Comparison of ENCODE assay signal across 28 cellular contexts in genomic region chr19:10135551-10136334, GRCh38. TPM values are rescaled to one million over a fixed set of nuclear protein-coding genes. Genes with fewer than 3 reads are reported as not detected.
DNase-seq lines count a peak whose midpoint lies in the region; ATAC-seq, FAIRE-seq and TF ChIP-seq lines count a peak whose summit lies in the region.
"Had no signal": no experiment of that assay in that cellular context is flagged by ENCODE, and none has a peak within 500 bp of the region (broad histone marks: within the 10 kb centered on the region; RNA-seq: fewer than 3 reads in every experiment).

No MANE protein-coding gene starts in this region.

- H3K27ac Mint-ChIP-seq in CD4-positive, CD25-positive, alpha-beta regulatory T cell = peak overlapping the region in 2 of 3 donors; percentile 26 to 60
- peak overlapping the region; percentile 95 for H3K27ac Mint-ChIP-seq in dendritic cell treated with granulocyte-macrophage colony-stimulating factor and Interleukin-4, amounts not matched to agents 40 ng/mL and 50 ng/mL, for 4 days
- H3K27ac Mint-ChIP-seq: activated CD4-positive, alpha-beta T cell treated with anti-CD3 and anti-CD28 coated beads for 36 hours; CD8-positive, alpha-beta T cell; nephron progenitor cell; stimulated activated naive CD8-positive, alpha-beta T cell treated with anti-CD3 and anti-CD28 coated beads, Interleukin-15, Interleukin-2, amounts not matched to agents 100 ng/mL and 50 ng/mL, for 24 hours had no signal

- no peak overlapping the region for H3K27ac ChIP-seq in CD4-positive, CD25-positive, alpha-beta regulatory T cell (ENCODE audit: insufficient read depth, low read length, poor library complexity, severe bottlenecking)
- H3K27ac ChIP-seq in lower lobe of right lung = peak overlapping the region; percentile 68
- H3K27ac ChIP-seq: GM23248, heart left ventricle, parathyroid adenoma, right lobe of liver, tibial nerve had no signal

- no peaks in the 10 kb centered on the region for H3K9me3 ChIP-seq in CD4-positive, CD25-positive, alpha-beta regulatory T cell (ENCODE audit: control insufficient read depth in 2 of 2, low read length in 2 of 2)
- H3K9me3 ChIP-seq in lower lobe of right lung = no peaks in the 10 kb centered on the region
- H3K9me3 ChIP-seq: heart left ventricle, right lobe of liver, tibial nerve had no signal

- H3K4me1 ChIP-seq in CD4-positive, CD25-positive, alpha-beta regulatory T cell (ENCODE audit: control insufficient read depth, insufficient read depth, low read length, poor library complexity, severe bottlenecking) = peaks cover 2% of the 10 kb centered on the region
- no peaks in the 10 kb centered on the region for H3K4me1 ChIP-seq in lower lobe of right lung
- H3K4me1 ChIP-seq: parathyroid adenoma, right lobe of liver, tibial nerve had no signal

- H3K4me3 ChIP-seq in CD4-positive, CD25-positive, alpha-beta regulatory T cell (ENCODE audit: low read depth, low read length) = no peak overlapping the region
- peak overlapping the region; percentile 46 for H3K4me3 ChIP-seq in lower lobe of right lung
- H3K4me3 ChIP-seq: GM23248, heart left ventricle, right lobe of liver, tibial nerve had no signal

- H3K36me3 ChIP-seq in CD4-positive, CD25-positive, alpha-beta regulatory T cell (ENCODE audit: control insufficient read depth, insufficient read depth, low read length) = peaks cover 80% of the 10 kb centered on the region
- H3K36me3 ChIP-seq in lower lobe of right lung = peaks cover 85% of the 10 kb centered on the region

- 0 out of 2 replicates have a peak, but pooled peaks have one; percentile 18 for TF ChIP-seq POLR2A in GM12892 (IDR thresholded peaks at IDR 0.05; ENCODE audit: low read depth, low read length)

- intact Hi-C loops in dendritic cell treated with granulocyte-macrophage colony-stimulating factor and Interleukin-4, amounts not matched to agents 40 ng/mL and 50 ng/mL, for 4 days (cut with micrococcal nuclease) = loop anchor here (2.0 kb wide), 1 partner anchor 15 kb away; no protein-coding TSS in a partner anchor
- intact Hi-C loops in lower lobe of right lung (cut with DNase I) (no loop called here), head of caudate nucleus (cut with DNase I) (no loop called here)

- no peak for ATAC-seq in CD4-positive, CD25-positive, alpha-beta regulatory T cell (ENCODE audit: low read depth in 2 of 2)
- peak; percentile 81 to 91 for ATAC-seq in lower lobe of right lung
- ATAC-seq in GM19463 (IDR thresholded peaks at IDR 0.05; ENCODE audit: unreplicated experiment) = no peak
- ATAC-seq in HG03025 (IDR thresholded peaks at IDR 0.05; ENCODE audit: low FRiP score, unreplicated experiment) = no peak
- ATAC-seq: activated CD4-positive, alpha-beta T cell treated with anti-CD3 and anti-CD28 coated beads for 36 hours; CD8-positive, alpha-beta T cell had no signal

- no peak for TF ChIP-seq CTCF in lower lobe of right lung (IDR thresholded peaks at IDR 0.05)

- no peaks in the 10 kb centered on the region for H3K27me3 Mint-ChIP-seq in CD4-positive, CD25-positive, alpha-beta regulatory T cell
- no peaks in the 10 kb centered on the region for H3K27me3 Mint-ChIP-seq in dendritic cell treated with granulocyte-macrophage colony-stimulating factor and Interleukin-4, amounts not matched to agents 40 ng/mL and 50 ng/mL, for 4 days
- H3K27me3 Mint-ChIP-seq: activated CD4-positive, alpha-beta T cell treated with anti-CD3 and anti-CD28 coated beads for 36 hours; activated naive CD4-positive, alpha-beta T cell treated with anti-CD3 and anti-CD28 coated beads, Interleukin-2, amount 10 ng/mL, durations not matched to agents 7 days and 5 days; stimulated activated naive CD8-positive, alpha-beta T cell treated with anti-CD3 and anti-CD28 coated beads, Interleukin-15, Interleukin-2, amounts not matched to agents 100 ng/mL and 50 ng/mL, for 24 hours had no signal

- no peak for DNase-seq in CD4-positive, CD25-positive, alpha-beta regulatory T cell
- no peak for DNase-seq in GM12892 (ENCODE audit: insufficient read length)
- DNase-seq in lower lobe of right lung = peak; percentile 82
- no peak for DNase-seq in head of caudate nucleus
- no peak for DNase-seq in activated CD4-positive, CD25-positive, alpha-beta regulatory T cell treated with anti-CD3 and anti-CD28 coated beads, Interleukin-2, amount 50 U/mL, for 72 hours
- DNase-seq: activated CD4-positive, alpha-beta T cell treated with anti-CD3 and anti-CD28 coated beads for 36 hours; activated naive CD4-positive, alpha-beta T cell treated with anti-CD3 and anti-CD28 coated beads, Interleukin-2, amount 10 ng/mL, durations not matched to agents 7 days and 5 days; activated T-cell treated with anti-CD3 and anti-CD28 coated beads, Interleukin-2, amount 50 U/mL, for 48 hours; anterior cingulate cortex; CD8-positive, alpha-beta T cell; dermis blood vessel endothelial cell; DMS153; GF-D8; GM23248; heart left ventricle; Kasumi-1; NCI-H69; nephron progenitor cell; right lobe of liver; stimulated activated CD4-positive, alpha-beta T cell treated with anti-CD3 and anti-CD28 coated beads, Interleukin-12 subunit alpha, Interleukin-12 subunit beta, amount 100 ng/mL, for 4 hours; stimulated activated CD4-positive, alpha-beta T cell treated with anti-CD3 and anti-CD28 coated beads, Interleukin-4, amount 100 ng/mL, for 4 hours had no signal

- no peaks in the 10 kb centered on the region for H3K27me3 ChIP-seq in CD4-positive, CD25-positive, alpha-beta regulatory T cell (ENCODE audit: control insufficient read depth, insufficient read depth, low read length)
- H3K27me3 ChIP-seq in lower lobe of right lung (ENCODE audit: low read depth) = no peaks in the 10 kb centered on the region
- H3K27me3 ChIP-seq: heart left ventricle, right lobe of liver, tibial nerve had no signal

- H3K36me3 Mint-ChIP-seq in CD4-positive, CD25-positive, alpha-beta regulatory T cell = peaks cover 26% of the 10 kb centered on the region
- peaks cover 100% of the 10 kb centered on the region for H3K36me3 Mint-ChIP-seq in dendritic cell treated with granulocyte-macrophage colony-stimulating factor and Interleukin-4, amounts not matched to agents 40 ng/mL and 50 ng/mL, for 4 days (ENCODE audit: low read depth)

- no peaks in the 10 kb centered on the region for H3K9me3 Mint-ChIP-seq in CD4-positive, CD25-positive, alpha-beta regulatory T cell
- peaks cover 9% of the 10 kb centered on the region for H3K9me3 Mint-ChIP-seq in dendritic cell treated with granulocyte-macrophage colony-stimulating factor and Interleukin-4, amounts not matched to agents 40 ng/mL and 50 ng/mL, for 4 days
- H3K9me3 Mint-ChIP-seq: activated naive CD4-positive, alpha-beta T cell treated with anti-CD3 and anti-CD28 coated beads, Interleukin-2, amount 10 ng/mL, durations not matched to agents 7 days and 5 days; CD8-positive, alpha-beta T cell; nephron progenitor cell; stimulated activated naive CD8-positive, alpha-beta T cell treated with anti-CD3 and anti-CD28 coated beads, Interleukin-15, Interleukin-2, amounts not matched to agents 100 ng/mL and 50 ng/mL, for 24 hours had no signal

- no peak for FAIRE-seq in GM12892 (lab: Jason Lieb, UNC)
- FAIRE-seq: RCC 7860 had no signal

- no peak overlapping the region for H3K4me3 Mint-ChIP-seq in CD4-positive, CD25-positive, alpha-beta regulatory T cell
- H3K4me3 Mint-ChIP-seq in dendritic cell treated with granulocyte-macrophage colony-stimulating factor and Interleukin-4, amounts not matched to agents 40 ng/mL and 50 ng/mL, for 4 days = peak overlapping the region; percentile 77
- H3K4me3 Mint-ChIP-seq: activated CD4-positive, alpha-beta T cell treated with anti-CD3 and anti-CD28 coated beads for 36 hours; activated naive CD4-positive, alpha-beta T cell treated with anti-CD3 and anti-CD28 coated beads, Interleukin-2, amount 10 ng/mL, durations not matched to agents 7 days and 5 days; CD8-positive, alpha-beta T cell; nephron progenitor cell; stimulated activated naive CD8-positive, alpha-beta T cell treated with anti-CD3 and anti-CD28 coated beads, Interleukin-15, Interleukin-2, amounts not matched to agents 100 ng/mL and 50 ng/mL, for 24 hours had no signal

- H3K4me1 Mint-ChIP-seq in CD4-positive, CD25-positive, alpha-beta regulatory T cell = peaks cover 0 to 3% (median 0%) of the 10 kb centered on the region in 4 donors
- H3K4me1 Mint-ChIP-seq in dendritic cell treated with granulocyte-macrophage colony-stimulating factor and Interleukin-4, amounts not matched to agents 40 ng/mL and 50 ng/mL, for 4 days (ENCODE audit: low read depth) = peaks cover 83% of the 10 kb centered on the region
- H3K4me1 Mint-ChIP-seq: activated CD4-positive, alpha-beta T cell treated with anti-CD3 and anti-CD28 coated beads for 36 hours; nephron progenitor cell had no signal

RNA-seq across cellular contexts. Expression of gene EIF3G, which starts 16.0 kb away (rescaled TPM):
- total RNA-seq in CD4-positive, CD25-positive, alpha-beta regulatory T cell = 328 TPM
- 100 to 1,000 TPM; 243 to 257 (median 253) TPM for polyA plus RNA-seq in CD4-positive, CD25-positive, alpha-beta regulatory T cell
- polyA plus RNA-seq in GM12892 (2012; ENCODE audit: missing spikeins) = 129 TPM
- 158 TPM for total RNA-seq in lower lobe of right lung

RNA-seq across cellular contexts. Expression of gene P2RY11, which starts 24.2 kb away (rescaled TPM):
- 23.0 TPM for total RNA-seq in CD4-positive, CD25-positive, alpha-beta regulatory T cell
- polyA plus RNA-seq in CD4-positive, CD25-positive, alpha-beta regulatory T cell = 1 to 10 TPM in 3 of 4 donors, under 1 TPM in 1; 0.64 to 2.2 (median 1.6) TPM
- polyA plus RNA-seq in GM12892 (2012; ENCODE audit: missing spikeins) = 11.0 TPM
- 15.6 TPM for total RNA-seq in lower lobe of right lung

RNA-seq across cellular contexts. Expression of gene PPAN, which starts 29.6 kb away (rescaled TPM):
- 62.2 TPM for total RNA-seq in CD4-positive, CD25-positive, alpha-beta regulatory T cell
- 10 to 100 TPM; 14.1 to 29.2 (median 21.7) TPM for polyA plus RNA-seq in CD4-positive, CD25-positive, alpha-beta regulatory T cell
- polyA plus RNA-seq in GM12892 (2012; ENCODE audit: missing spikeins) = 61.1 TPM
- total RNA-seq in lower lobe of right lung = 30.8 TPM

RNA-seq across cellular contexts. Expression of gene ANGPTL6, which starts 33.3 kb away (rescaled TPM):
- 0.30 TPM for total RNA-seq in CD4-positive, CD25-positive, alpha-beta regulatory T cell
- polyA plus RNA-seq in CD4-positive, CD25-positive, alpha-beta regulatory T cell = under 1 TPM; 0.18 to 0.53 (median 0.22) TPM
- 16.8 TPM for polyA plus RNA-seq in GM12892 (2012; ENCODE audit: missing spikeins)
- 0.44 TPM for total RNA-seq in lower lobe of right lung

RNA-seq across cellular contexts. Expression of gene SHFL, which starts 49.6 kb away (rescaled TPM):
- 93.2 TPM for total RNA-seq in CD4-positive, CD25-positive, alpha-beta regulatory T cell
- 10 to 100 TPM; 28.0 to 29.4 (median 28.6) TPM for polyA plus RNA-seq in CD4-positive, CD25-positive, alpha-beta regulatory T cell
- polyA plus RNA-seq in GM12892 (2012; ENCODE audit: missing spikeins) = 58.7 TPM
- 43.4 TPM for total RNA-seq in lower lobe of right lung

Comparison
In these comparisons a context has a peak if more than half of its experiments do, and no peak if none do; other contexts are left out.
1. ATAC-seq: peak in lower lobe of right lung (2 of 2); none in CD4-positive, CD25-positive, alpha-beta regulatory T cell (0 of 2), GM19463 (single experiment) and HG03025 (single experiment).